8 cellular contexts compared by ENCODE assay signal in genomic region chr11:124801014-124801413, GRCh38. TPM values are rescaled to one million over a fixed set of nuclear protein-coding genes. Genes with fewer than 3 reads are reported as not detected.
DNase-seq lines count a peak whose midpoint lies in the region; ATAC-seq and TF ChIP-seq lines count a peak whose summit lies in the region.

No MANE protein-coding gene starts in this region.

- H3K36me3 ChIP-seq in OCI-LY7 (ENCODE audit: insufficient read depth, low read length): no peaks in the 10 kb centered on the region
- no peaks in the 10 kb centered on the region for H3K36me3 ChIP-seq in endocrine pancreas (ENCODE audit: control insufficient read depth, insufficient read depth, low read length)

- peak overlapping the region; percentile 83 for H3K27ac ChIP-seq in OCI-LY7 (ENCODE audit: low read depth, low read length, poor library complexity, severe bottlenecking)

- H3K4me1 ChIP-seq in OCI-LY7 (ENCODE audit: insufficient read depth, low read length, poor library complexity, severe bottlenecking) (peaks cover 37% of the 10 kb centered on the region), endocrine pancreas (ENCODE audit: control insufficient read depth, insufficient read depth, low read length) (peaks cover 10% of the 10 kb centered on the region)

- H3K79me2 ChIP-seq in OCI-LY7 (ENCODE audit: insufficient read depth, low read depth, low read length): peaks cover 35% of the 10 kb centered on the region; the same call in 1 of the 2 replicates

- CTCF ChIA-PET in OCI-LY7 (lab: Charles Lee; ENCODE audit: unreplicated experiment): interaction anchor here (1.2 kb wide), 1 partner anchor 170 kb away, joined by 3 read pairs; no protein-coding TSS in a partner anchor

- DNase-seq in ELR (ENCODE audit: low read depth): peak; percentile 64
- no peak for DNase-seq in OCI-LY7 (ENCODE audit: low spot score)
- no peak for DNase-seq in naive thymus-derived CD8-positive, alpha-beta T cell
- no peak for DNase-seq in GM19238 (ENCODE audit: insufficient read length, low spot score)
- no peak for DNase-seq in GF-D8 (lab: John Stamatoyannopoulos, UW)
- no peak for DNase-seq in stimulated activated CD8-positive, alpha-beta memory T cell treated with anti-CD3 and anti-CD28 coated beads, Interleukin-4, amount 100 ng/mL, for 48 hours

- peak overlapping the region; percentile 94 for H3K4me3 ChIP-seq in OCI-LY7 (ENCODE audit: low read depth, low read length, poor library complexity, severe bottlenecking)
- H3K4me3 ChIP-seq in endocrine pancreas (ENCODE audit: control insufficient read depth, insufficient read depth, low read length): peak overlapping the region; percentile 88

- H3K4me1 Mint-ChIP-seq in naive thymus-derived CD8-positive, alpha-beta T cell: peaks cover 15 to 31% (median 23%) of the 10 kb centered on the region in 4 donors

- no peaks in the 10 kb centered on the region for H3K27me3 ChIP-seq in endocrine pancreas (ENCODE audit: control insufficient read depth, insufficient read depth, low read length)

- TF ChIP-seq CTCF in OCI-LY7 (conservative IDR thresholded peaks at IDR 0.05; ENCODE audit: low read length): no peak

- no peak for ATAC-seq in naive thymus-derived CD8-positive, alpha-beta T cell
- no peak for ATAC-seq in GM19035 (IDR thresholded peaks at IDR 0.05; ENCODE audit: unreplicated experiment)

- H3K36me3 Mint-ChIP-seq in naive thymus-derived CD8-positive, alpha-beta T cell: peaks cover 0 to 10% (median 6%) of the 10 kb centered on the region in 3 donors

- intact Hi-C loops in OCI-LY7 (cut with micrococcal nuclease; ENCODE audit: unreplicated experiment): loop anchor here (2.0 kb wide), 1 partner anchor 36 kb away; no protein-coding TSS in a partner anchor

- no peaks in the 10 kb centered on the region for H3K9me2 ChIP-seq in OCI-LY7 (ENCODE audit: insufficient read depth, low read length)

- H3K27ac Mint-ChIP-seq in naive thymus-derived CD8-positive, alpha-beta T cell: peak overlapping the region; percentile 64 to 96 (median 94)

- no peaks in the 10 kb centered on the region for H3K9me3 Mint-ChIP-seq in naive thymus-derived CD8-positive, alpha-beta T cell

- BruUV-seq in OCI-LY7 (replicated peaks; lab: Mats Ljungman, UMichigan): TSS peak; percentile 79

- peak overlapping the region; percentile 80 to 97 (median 88) for H3K4me3 Mint-ChIP-seq in naive thymus-derived CD8-positive, alpha-beta T cell

- POLR2A ChIA-PET in OCI-LY7 (lab: Charles Lee): interaction anchor here (0.5 to 2.4 kb wide), 6 partner anchors 12 to 132 kb away, joined by 3 to 15 read pairs (median 4); no protein-coding TSS in a partner anchor
- POLR2A ChIA-PET in naive thymus-derived CD8-positive, alpha-beta T cell (lab: Charles Lee): interaction anchor here (0.7 to 4.4 kb wide), 14 partner anchors 35 to 311 kb away, joined by 3 to 23 read pairs (median 5); partner anchors contain the start of genes CCDC15, SIAE, SPA17 and TMEM218

- H3K27me3 Mint-ChIP-seq in naive thymus-derived CD8-positive, alpha-beta T cell: peaks cover 0 to 2% (median 0%) of the 10 kb centered on the region in 5 donors

- H2AFZ ChIP-seq in OCI-LY7 (ENCODE audit: low read length): peak overlapping the region; percentile 96

- H3K9me3 ChIP-seq in OCI-LY7 (ENCODE audit: low read length) (no peaks in the 10 kb centered on the region), endocrine pancreas (ENCODE audit: control insufficient read depth, low read length) (no peaks in the 10 kb centered on the region)

- peak overlapping the region; percentile 89 for H3K4me2 ChIP-seq in OCI-LY7 (ENCODE audit: low read length)

- H3K9ac ChIP-seq in endocrine pancreas (ENCODE audit: control insufficient read depth, insufficient read depth, low read length): peak overlapping the region; percentile 82

- peaks cover 6% of the 10 kb centered on the region for H4K20me1 ChIP-seq in OCI-LY7 (ENCODE audit: insufficient read depth, low read length)

RNA-seq across cellular contexts. Expression of gene MSANTD2, which starts 0.8 kb away (rescaled TPM):
- total RNA-seq in OCI-LY7 (2014; rRNA removed; shearing (Covaris generic)): 17.7 and 22.1 TPM in 2 replicates
- total RNA-seq in OCI-LY7 (2022): 21.9 and 23.4 TPM in 2 replicates
- 10 to 100 TPM; 23.0 to 25.5 TPM for total RNA-seq in naive thymus-derived CD8-positive, alpha-beta T cell
- polyA plus RNA-seq in naive thymus-derived CD8-positive, alpha-beta T cell: 1 to 10 TPM; 3.5 to 4.2 (median 4.0) TPM

RNA-seq across cellular contexts. Expression of gene ESAM, which starts 38.9 kb away (rescaled TPM):
- 0.15 and 0.35 TPM in 2 replicates for total RNA-seq in OCI-LY7 (2014; rRNA removed; shearing (Covaris generic))
- total RNA-seq in OCI-LY7 (2022): 0.49 and 0.83 TPM in 2 replicates
- 1 to 10 TPM; 2.8 to 3.0 TPM for total RNA-seq in naive thymus-derived CD8-positive, alpha-beta T cell
- polyA plus RNA-seq in naive thymus-derived CD8-positive, alpha-beta T cell: 1 to 10 TPM; 1.9 to 2.6 (median 2.5) TPM

RNA-seq across cellular contexts. Expression of gene VSIG2, which starts 49.0 kb away (rescaled TPM):
- not detected in 2 replicates for total RNA-seq in OCI-LY7 (2014; rRNA removed; shearing (Covaris generic))
- total RNA-seq in OCI-LY7 (2022): not detected in 2 replicates
- total RNA-seq in naive thymus-derived CD8-positive, alpha-beta T cell: 1 to 10 TPM; 1.8 to 2.0 TPM
- polyA plus RNA-seq in naive thymus-derived CD8-positive, alpha-beta T cell: under 1 TPM; 0.28 to 0.44 (median 0.34) TPM
